ENCODE assay signal across 7 cellular contexts in genomic region chr9:98993570-98993945, GRCh38. TPM values are rescaled to one million over a fixed set of nuclear protein-coding genes. Genes with fewer than 3 reads are reported as not detected.
DNase-seq lines count a peak whose midpoint lies in the region; ATAC-seq and FAIRE-seq lines count a peak whose summit lies in the region.

No MANE protein-coding gene starts in this region.

- no peaks in the 10 kb centered on the region for H3K36me3 Mint-ChIP-seq in activated T-cell treated with anti-CD3 and anti-CD28 coated beads, Interleukin-2, amount 50 U/mL, for 72 hours (ENCODE audit: insufficient read depth in 2 of 2)

- H3K27me3 Mint-ChIP-seq in activated T-cell treated with anti-CD3 and anti-CD28 coated beads, Interleukin-2, amount 50 U/mL, for 72 hours (ENCODE audit: low read depth): peaks cover 11% of the 10 kb centered on the region

- peaks cover 10% of the 10 kb centered on the region for H3K4me1 Mint-ChIP-seq in activated T-cell treated with anti-CD3 and anti-CD28 coated beads, Interleukin-2, amount 50 U/mL, for 72 hours (ENCODE audit: low read depth)

- H3K27ac Mint-ChIP-seq in activated T-cell treated with anti-CD3 and anti-CD28 coated beads, Interleukin-2, amount 50 U/mL, for 72 hours: no peak overlapping the region

- H3K9me3 Mint-ChIP-seq in activated T-cell treated with anti-CD3 and anti-CD28 coated beads, Interleukin-2, amount 50 U/mL, for 72 hours: no peaks in the 10 kb centered on the region

- peak overlapping the region; percentile 29 to 58 for H3K4me3 Mint-ChIP-seq in activated T-cell treated with anti-CD3 and anti-CD28 coated beads, Interleukin-2, amount 50 U/mL, for 72 hours

- FAIRE-seq in HTR-8/SVneo (lab: Jason Lieb, UNC): no peak

- ATAC-seq in HG03066 (IDR thresholded peaks at IDR 0.05; ENCODE audit: low read depth, unreplicated experiment) (peak; percentile 71), HG03469 (IDR thresholded peaks at IDR 0.05; ENCODE audit: unreplicated experiment) (no peak)
- peak; percentile 80 to 85 for ATAC-seq in activated T-cell treated with anti-CD3 and anti-CD28 coated beads, Interleukin-2, amount 50 U/mL, for 72 hours (replicated peaks in 1 of 2)

- DNase-seq in GM19238 (ENCODE audit: insufficient read length, low spot score) (peak; percentile 47), epidermal melanocyte (ENCODE audit: insufficient read length, low spot score) (no peak), HTR-8/SVneo (ENCODE audit: insufficient read length, low spot score) (no peak)
- DNase-seq in activated T-cell treated with anti-CD3 and anti-CD28 coated beads, Interleukin-2, amount 50 U/mL, for 72 hours: peak; percentile 33 to 36
- DNase-seq in stimulated activated CD4-positive, alpha-beta T cell treated with anti-CD3 and anti-CD28 coated beads, Interleukin-12 subunit alpha, Interleukin-12 subunit beta, amount 100 ng/mL, for 4 hours: peak; percentile 13

RNA-seq across cellular contexts. Expression of gene COL15A1, which starts 49.9 kb away (rescaled TPM):
- total RNA-seq in activated T-cell treated with anti-CD3 and anti-CD28 coated beads, Interleukin-2, amount 50 U/mL, for 72 hours: under 1 TPM; 0.19 to 0.30 TPM

Comparison
In these comparisons a context has a peak if more than half of its experiments do, and no peak if none do; other contexts are left out.
1. DNase-seq: peak in GM19238 (single experiment), activated T-cell treated with anti-CD3 and anti-CD28 coated beads, Interleukin-2, amount 50 U/mL, for 72 hours (2 of 2) and stimulated activated CD4-positive, alpha-beta T cell treated with anti-CD3 and anti-CD28 coated beads, Interleukin-12 subunit alpha, Interleukin-12 subunit beta, amount 100 ng/mL, for 4 hours (single experiment); none in epidermal melanocyte (single experiment) and HTR-8/SVneo (single experiment).